ENCODE assay signal across 9 cellular contexts in the genomic region with DNA sequence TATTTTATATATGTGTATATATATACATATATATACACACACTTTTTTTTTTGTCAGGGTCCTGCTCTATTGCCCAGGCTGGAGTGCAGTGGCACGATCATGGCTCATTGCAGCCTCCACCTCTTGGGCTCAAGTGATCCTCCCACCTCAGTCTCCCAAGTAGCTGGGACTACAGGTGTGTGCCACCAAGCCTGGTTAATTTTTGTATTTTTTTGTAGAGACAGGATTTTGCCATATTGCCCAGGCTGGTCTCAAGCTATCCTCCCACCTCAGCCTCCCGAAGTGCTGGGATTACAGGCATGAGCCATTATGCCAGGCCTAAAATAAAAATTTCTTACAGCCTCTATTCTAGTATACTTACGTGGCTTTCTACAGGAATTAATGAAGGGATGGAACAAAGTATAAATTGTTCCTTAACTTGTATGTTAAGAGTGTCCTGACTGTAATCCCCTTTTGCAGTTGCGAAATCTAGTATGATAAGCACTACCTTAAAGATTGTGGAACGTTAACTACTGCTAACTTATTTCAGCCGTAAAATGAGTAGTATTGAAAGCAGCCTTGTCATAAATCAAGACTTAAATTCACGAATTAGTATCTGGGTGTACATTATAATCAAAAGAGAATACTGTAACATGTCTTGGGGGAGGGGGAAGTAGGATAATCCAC. TPM values are rescaled to one million over a fixed set of nuclear protein-coding genes. Genes with fewer than 3 reads are reported as not detected.
DNase-seq lines count a peak whose midpoint lies in the region; ATAC-seq and TF ChIP-seq lines count a peak whose summit lies in the region.
"Had no signal": no experiment of that assay in that cellular context is flagged by ENCODE, and none has a peak within 500 bp of the region (broad histone marks: within the 10 kb centered on the region; RNA-seq: fewer than 3 reads in every experiment).

No MANE protein-coding gene starts in this region.

- H3K4me3 ChIP-seq in hepatocyte: peak overlapping the region; percentile 97
- peak overlapping the region; percentile 99 for H3K4me3 ChIP-seq in suprapubic skin

- H3K4me3 Mint-ChIP-seq in activated T-cell treated with anti-CD3 and anti-CD28 coated beads, Interleukin-2, amount 50 U/mL, for 4 hours: peak overlapping the region; percentile 99
- H3K4me3 Mint-ChIP-seq in activated CD8-positive, alpha-beta T cell treated with anti-CD3 and anti-CD28 coated beads, Interleukin-2, amount 10 ng/mL, durations not matched to agents 7 days and 5 days: peak overlapping the region; percentile 98

- H2AFZ ChIP-seq in hepatocyte: no peak overlapping the region

- peaks cover 12% of the 10 kb centered on the region for H3K4me1 ChIP-seq in hepatocyte (ENCODE audit: insufficient read depth)
- peaks cover 31% of the 10 kb centered on the region for H3K4me1 ChIP-seq in suprapubic skin

- H3K27ac ChIP-seq in hepatocyte (peak overlapping the region; percentile 99), suprapubic skin (no peak overlapping the region)
- H3K27ac ChIP-seq: C4-2B had no signal

- no peak for TF ChIP-seq CTCF in hepatocyte (IDR thresholded peaks at IDR 0.05; ENCODE audit: poor library complexity)
- TF ChIP-seq CTCF in suprapubic skin (IDR thresholded peaks at IDR 0.05): no peak

- H3K27me3 Mint-ChIP-seq in activated T-cell treated with anti-CD3 and anti-CD28 coated beads, Interleukin-2, amount 50 U/mL, for 4 hours (ENCODE audit: low read depth): peaks cover 2% of the 10 kb centered on the region
- H3K27me3 Mint-ChIP-seq in activated CD8-positive, alpha-beta T cell treated with anti-CD3 and anti-CD28 coated beads, Interleukin-2, amount 10 ng/mL, durations not matched to agents 7 days and 5 days (ENCODE audit: low read depth): peaks cover 4% of the 10 kb centered on the region

- TF ChIP-seq POLR2A in suprapubic skin (IDR thresholded peaks at IDR 0.05): no peak

- peaks cover 9% of the 10 kb centered on the region for H3K36me3 Mint-ChIP-seq in activated T-cell treated with anti-CD3 and anti-CD28 coated beads, Interleukin-2, amount 50 U/mL, for 4 hours (ENCODE audit: insufficient read depth)
- peaks cover 1% of the 10 kb centered on the region for H3K36me3 Mint-ChIP-seq in activated CD8-positive, alpha-beta T cell treated with anti-CD3 and anti-CD28 coated beads, Interleukin-2, amount 10 ng/mL, durations not matched to agents 7 days and 5 days (ENCODE audit: low read depth)

- no peaks in the 10 kb centered on the region for H3K9me3 Mint-ChIP-seq in activated T-cell treated with anti-CD3 and anti-CD28 coated beads, Interleukin-2, amount 50 U/mL, for 4 hours
- no peaks in the 10 kb centered on the region for H3K9me3 Mint-ChIP-seq in activated CD8-positive, alpha-beta T cell treated with anti-CD3 and anti-CD28 coated beads, Interleukin-2, amount 10 ng/mL, durations not matched to agents 7 days and 5 days (ENCODE audit: insufficient read depth)

- no peak overlapping the region for H3K27ac Mint-ChIP-seq in activated CD8-positive, alpha-beta T cell treated with anti-CD3 and anti-CD28 coated beads, Interleukin-2, amount 10 ng/mL, durations not matched to agents 7 days and 5 days

- H4K20me1 ChIP-seq in hepatocyte (ENCODE audit: insufficient read depth, poor library complexity, severe bottlenecking): peaks cover 24% of the 10 kb centered on the region

- H3K27me3 ChIP-seq in hepatocyte (no peaks in the 10 kb centered on the region), suprapubic skin (no peaks in the 10 kb centered on the region)

- no peaks in the 10 kb centered on the region for H3K36me3 ChIP-seq in hepatocyte (replicated peaks; ENCODE audit: insufficient read depth, low read depth)
- no peaks in the 10 kb centered on the region for H3K36me3 ChIP-seq in suprapubic skin

- peaks cover 41% of the 10 kb centered on the region for H3K4me1 Mint-ChIP-seq in activated T-cell treated with anti-CD3 and anti-CD28 coated beads, Interleukin-2, amount 50 U/mL, for 4 hours (ENCODE audit: low read depth)
- H3K4me1 Mint-ChIP-seq in activated CD8-positive, alpha-beta T cell treated with anti-CD3 and anti-CD28 coated beads, Interleukin-2, amount 10 ng/mL, durations not matched to agents 7 days and 5 days (ENCODE audit: low read depth): peaks cover 32% of the 10 kb centered on the region

- H3K79me2 ChIP-seq in hepatocyte: peaks cover 63% of the 10 kb centered on the region

- 69% methylated on average over 7 of the region's 7 CpGs for WGBS in hepatocyte (ENCODE audit: low lambda C conversion rate, missing lambda C conversion rate)
- WGBS in suprapubic skin: 49% methylated on average over 7 of the region's 7 CpGs

- ATAC-seq in activated T-cell treated with anti-CD3 and anti-CD28 coated beads, Interleukin-2, amount 50 U/mL, for 4 hours: no peak
- no peak for ATAC-seq in activated CD8-positive, alpha-beta T cell treated with anti-CD3 and anti-CD28 coated beads, Interleukin-2, amount 10 ng/mL, durations not matched to agents 7 days and 5 days

- H3K4me2 ChIP-seq in hepatocyte: peak overlapping the region; percentile 90

- H3K9me3 ChIP-seq in hepatocyte (ENCODE audit: low read depth) (no peaks in the 10 kb centered on the region), suprapubic skin (no peaks in the 10 kb centered on the region)

- no peaks in the 10 kb centered on the region for H3K9me2 ChIP-seq in hepatocyte (replicated peaks; ENCODE audit: insufficient read depth)

- DNase-seq in activated T-cell treated with anti-CD3 and anti-CD28 coated beads, Interleukin-2, amount 50 U/mL, for 4 hours: no peak
- DNase-seq in activated T-cell treated with anti-CD3 and anti-CD28 coated beads, Interleukin-2, amount 50 U/mL, for 48 hours: no peak
- no peak for DNase-seq in activated CD8-positive, alpha-beta T cell treated with anti-CD3 and anti-CD28 coated beads, Interleukin-2, amount 10 ng/mL, durations not matched to agents 7 days and 5 days
- DNase-seq in hepatocyte (ENCODE audit: low spot score) (no peak), suprapubic skin (ENCODE audit: low spot score in 2 of 2) (no peak), COR-L47 (lab: John Stamatoyannopoulos, UW) (no peak), H4 (ENCODE audit: low spot score) (no peak)
- DNase-seq in effector CD4-positive, alpha-beta T cell: no peak

- CTCF ChIA-PET in activated CD8-positive, alpha-beta T cell treated with anti-CD3 and anti-CD28 coated beads, Interleukin-2, amount 10 ng/mL, durations not matched to agents 7 days and 5 days (lab: Charles Lee): interaction anchor here (1.0 to 3.6 kb wide), 6 partner anchors 9 to 239 kb away, joined by 3 to 52 read pairs (median 15); no protein-coding TSS in a partner anchor

- POLR2A ChIA-PET in activated CD8-positive, alpha-beta T cell treated with anti-CD3 and anti-CD28 coated beads, Interleukin-2, amount 10 ng/mL, durations not matched to agents 7 days and 5 days (lab: Charles Lee): no interaction called here

- TF ChIP-seq EP300 in suprapubic skin (IDR thresholded peaks at IDR 0.05): no peak

RNA-seq across cellular contexts. Expression of a gene that starts 2.1 kb away (rescaled TPM):
- 10 to 100 TPM in 2 of 3 donors, 1 to 10 TPM in 1; 8.3 to 12.1 (median 10.5) TPM for total RNA-seq in activated T-cell treated with anti-CD3 and anti-CD28 coated beads, Interleukin-2, amount 50 U/mL, for 4 hours
- 1 to 10 TPM; 8.8 to 9.1 TPM for total RNA-seq in activated CD8-positive, alpha-beta T cell treated with anti-CD3 and anti-CD28 coated beads, Interleukin-2, amount 10 ng/mL, durations not matched to agents 7 days and 5 days
- total RNA-seq in hepatocyte (12.7 and 13.4 TPM in 2 replicates), suprapubic skin (10 to 100 TPM; 12.6 to 18.7 (median 18.6) TPM)
- polyA plus RNA-seq in hepatocyte: 9.5 TPM in 2 replicates
- total RNA-seq in H4 (2014; rRNA removed; shearing (Covaris generic)): 8.8 and 9.1 TPM in 2 replicates

RNA-seq across cellular contexts. Expression of a gene that starts 59.9 kb away (rescaled TPM):
- total RNA-seq in activated T-cell treated with anti-CD3 and anti-CD28 coated beads, Interleukin-2, amount 50 U/mL, for 4 hours: under 1 TPM; 0.08 to 0.38 (median 0.13) TPM
- under 1 TPM; 0.08 TPM for total RNA-seq in activated CD8-positive, alpha-beta T cell treated with anti-CD3 and anti-CD28 coated beads, Interleukin-2, amount 10 ng/mL, durations not matched to agents 7 days and 5 days
- 1.2 and 1.5 TPM in 2 replicates for total RNA-seq in hepatocyte
- 1.0 and 1.1 TPM in 2 replicates for polyA plus RNA-seq in hepatocyte
- under 1 TPM; 0.23 to 0.56 (median 0.39) TPM for total RNA-seq in suprapubic skin
- total RNA-seq in H4 (2014; rRNA removed; shearing (Covaris generic)): 0.23 and 0.39 TPM in 2 replicates
